Comparison of ENCODE assay signal across 31 cellular contexts in genomic region chr4:21858971-21859370, GRCh38.
DNase-seq lines count a peak whose midpoint lies in the region; ATAC-seq, FAIRE-seq and TF ChIP-seq lines count a peak whose summit lies in the region.
"Had no signal": no experiment of that assay in that cellular context is flagged by ENCODE, and none has a peak within 500 bp of the region (broad histone marks: within the 10 kb centered on the region; RNA-seq: fewer than 3 reads in every experiment).

No MANE protein-coding gene starts in this region.

- H3K14ac ChIP-seq in H1 (ENCODE audit: insufficient read length), result no peak overlapping the region
- no peak overlapping the region for H3K14ac ChIP-seq in mesenchymal stem cell (ENCODE audit: low read length in 2 of 2)

- no peak for TF ChIP-seq CTCF in H1 (IDR thresholded peaks at IDR 0.05; ENCODE audit: control extremely low read depth in 1 of 3, insufficient read depth in 1 of 3, low read depth in 1 of 3, low read length in 3 of 3)

- DNase-seq in EL, result peak; percentile 55
- DNase-seq in MG63, result peak; percentile 19
- DNase-seq in H1 (ENCODE audit: low read depth in 1 of 2, low spot score in 2 of 2), result no peak
- peak; percentile 62 for DNase-seq in mesenchymal stem cell
- no peak for DNase-seq in NCI-H446 (lab: John Stamatoyannopoulos, UW)
- no peak for DNase-seq in SHP77 (lab: John Stamatoyannopoulos, UW)
- no peak for DNase-seq in NCI-H2196 treated with DMSO at 0.1 percent for 48 hours (lab: John Stamatoyannopoulos, UW; ENCODE audit: unreplicated experiment)
- DNase-seq: ACHN; activated CD4-positive, alpha-beta memory T cell treated with anti-CD3 and anti-CD28 coated beads for 36 hours; activated CD8-positive, alpha-beta memory T cell treated with anti-CD3 and anti-CD28 coated beads, Interleukin-2, amount 50 U/mL, for 4 hours; activated naive CD4-positive, alpha-beta T cell treated with anti-CD3 and anti-CD28 coated beads for 36 hours; adrenal gland; DMS 273 treated with DMSO at 0.1 percent for 48 hours; foreskin keratinocyte; head of caudate nucleus; naive B cell; NCI-H1417 treated with DMSO at 0.1 percent for 48 hours; NCI-H2081 treated with DMSO at 0.1 percent for 48 hours; NCI-H345; PC-9; stomach; T-helper 17 cell had no signal

- no peak overlapping the region for H4K91ac ChIP-seq in H1 (replicated peaks; ENCODE audit: insufficient read length, low read length)
- H4K91ac ChIP-seq in mesenchymal stem cell (ENCODE audit: low read length), result no peak overlapping the region

- 0 out of 2 replicates have a peak overlapping the region, but pooled peaks have one; percentile 55 for H2BK20ac ChIP-seq in H1 (ENCODE audit: low read length)

- H3K79me1 ChIP-seq in H1 (ENCODE audit: low read depth, low read length) (no peaks in the 10 kb centered on the region), mesenchymal stem cell (replicated peaks; ENCODE audit: low read length, poor library complexity, severe bottlenecking) (no peaks in the 10 kb centered on the region)

- no peak for TF ChIP-seq POLR2A in H1 (IDR thresholded peaks at IDR 0.05; ENCODE audit: control extremely low read depth in 1 of 2, low read depth in 2 of 2, low read length in 2 of 2)

- H2AK5ac ChIP-seq in H1 (ENCODE audit: low read depth, low read length) (no peak overlapping the region), mesenchymal stem cell (ENCODE audit: low read length, severe bottlenecking) (no peak overlapping the region)

- no peak for FAIRE-seq in H1 (lab: Jason Lieb, UNC)
- FAIRE-seq: K562 had no signal

- H2AFZ ChIP-seq in H1 (ENCODE audit: low read length) (no peak overlapping the region), mesenchymal stem cell (ENCODE audit: low read depth, low read length) (no peak overlapping the region)
- H2AFZ ChIP-seq: PC-9 had no signal

- no peak overlapping the region for H4K5ac ChIP-seq in H1 (ENCODE audit: insufficient read length, low read depth, low read length)

- H3K27ac ChIP-seq in H1 (ENCODE audit: low read depth, low read length) (no peak overlapping the region), mesenchymal stem cell (ENCODE audit: low read length, poor library complexity, severe bottlenecking) (no peak overlapping the region)
- H3K27ac ChIP-seq: adrenal gland, BLaER1, foreskin keratinocyte, PC-9, prostate gland, stomach, vagina had no signal

- no peak overlapping the region for H3K18ac ChIP-seq in H1 (ENCODE audit: extremely low read depth, low read length)
- no peak overlapping the region for H3K18ac ChIP-seq in mesenchymal stem cell (ENCODE audit: low read depth in 1 of 2, low read length in 2 of 2)

- H3K9me3 ChIP-seq in MG63 (no peaks in the 10 kb centered on the region), H1 (ENCODE audit: insufficient read depth in 2 of 2, low read depth in 1 of 2, low read length in 1 of 2) (peaks cover 17% of the 10 kb centered on the region in 2 experiments), mesenchymal stem cell (ENCODE audit: control insufficient read depth, low read length) (no peaks in the 10 kb centered on the region)
- H3K9me3 ChIP-seq: adrenal gland, prostate gland, stomach, vagina had no signal

- no peaks in the 10 kb centered on the region for H3K36me3 ChIP-seq in MG63
- no peaks in the 10 kb centered on the region for H3K36me3 ChIP-seq in H1 (ENCODE audit: control insufficient read depth in 2 of 4, insufficient read depth in 4 of 4, low read length in 3 of 4)
- H3K36me3 ChIP-seq in mesenchymal stem cell (ENCODE audit: control insufficient read depth in 1 of 2, insufficient read depth in 2 of 2, low read depth in 1 of 2, low read length in 2 of 2), result no peaks in the 10 kb centered on the region
- H3K36me3 ChIP-seq: adrenal gland, BLaER1, prostate gland, stomach, vagina had no signal

- H3K27me3 ChIP-seq in MG63, result no peaks in the 10 kb centered on the region
- H3K27me3 ChIP-seq in H1 (replicated peaks in 1 of 4; ENCODE audit: control insufficient read depth in 3 of 4, extremely low read depth in 1 of 4, insufficient read depth in 3 of 4, low read length in 3 of 4), result peaks cover 0 to 1% (median 0%) of the 10 kb centered on the region in 4 experiments; a peak in 1 of 7 replicates
- no peaks in the 10 kb centered on the region for H3K27me3 ChIP-seq in mesenchymal stem cell (ENCODE audit: control insufficient read depth in 1 of 2, insufficient read depth in 1 of 2, low read length in 2 of 2)
- H3K27me3 ChIP-seq: adrenal gland, BLaER1, foreskin keratinocyte, stomach, vagina had no signal

- 97% methylated on average over 3 of the region's 3 CpGs; no CpG with 5 or more reads in 1 of the 2 experiments for WGBS in H1 (ENCODE audit: extremely low coverage in 1 of 2, insufficient coverage in 1 of 2, insufficient read length in 1 of 2, insufficient replicate concordance in 2 of 2, low coverage in 1 of 2, low lambda C conversion rate in 2 of 2, missing lambda C conversion rate in 1 of 2), 2 experiments
- 40% methylated on average over 3 of the region's 3 CpGs for WGBS in mesenchymal stem cell

- H3K4me3 ChIP-seq in MG63 (no peak overlapping the region), H1 (ENCODE audit: extremely low read depth in 1 of 4, insufficient read depth in 2 of 4, low read depth in 3 of 4, low read length in 4 of 4) (no peak overlapping the region), mesenchymal stem cell (ENCODE audit: insufficient read depth in 1 of 2, low read depth in 1 of 2, low read length in 2 of 2) (no peak overlapping the region)
- H3K4me3 ChIP-seq: adrenal gland, BLaER1, K562, PC-9, prostate gland, stomach, vagina had no signal

- TF ChIP-seq RAD21 in H1 (IDR thresholded peaks at IDR 0.05 in 1 of 2, conservative IDR thresholded peaks at IDR 0.05 in 1 of 2; ENCODE audit: low read depth in 2 of 2, low read length in 2 of 2), result no peak

- H2BK15ac ChIP-seq in H1 (ENCODE audit: low read length) (no peak overlapping the region), mesenchymal stem cell (ENCODE audit: low read depth, poor library complexity, severe bottlenecking) (no peak overlapping the region)

- CTCF ChIA-PET in H1 (lab: Charles Lee; ENCODE audit: partially characterized antibody), result interaction anchor here (1.2 kb wide), 1 partner anchor 89 kb away, joined by 3 read pairs; no protein-coding TSS in a partner anchor

- H2BK12ac ChIP-seq in H1 (ENCODE audit: low read depth, low read length) (no peak overlapping the region), mesenchymal stem cell (ENCODE audit: low read length in 2 of 2) (no peak overlapping the region)

- no peak overlapping the region for H3K23ac ChIP-seq in H1 (ENCODE audit: insufficient read length)
- no peak overlapping the region for H3K23ac ChIP-seq in mesenchymal stem cell (ENCODE audit: low read length in 2 of 2)

- TF ChIP-seq EP300 in H1 (IDR thresholded peaks at IDR 0.05; ENCODE audit: borderline replicate concordance in 1 of 2, low read depth in 2 of 2, low read length in 2 of 2), result no peak

- ATAC-seq in GM21529 (IDR thresholded peaks at IDR 0.05; ENCODE audit: unreplicated experiment), result no peak
- ATAC-seq: activated CD4-positive, CD25-positive, alpha-beta regulatory T cell treated with anti-CD3 and anti-CD28 coated beads, Interleukin-2, amount 50 U/mL, for 24 hours; foreskin keratinocyte; K562; Right ventricle myocardium inferior; sciatic nerve; SK-N-SH treated with all-trans-retinoic acid at 6 μM for 48 hours; T-helper 17 cell had no signal

- no peak overlapping the region for H3K9ac ChIP-seq in H1 (replicated peaks in 1 of 4; ENCODE audit: extremely low read depth in 1 of 4, low read depth in 3 of 4, low read length in 3 of 4)
- H3K9ac ChIP-seq in mesenchymal stem cell (ENCODE audit: low read length), result no peak overlapping the region
- H3K9ac ChIP-seq: BLaER1 had no signal

- H3K56ac ChIP-seq in H1 (replicated peaks; ENCODE audit: insufficient read length, low read depth, low read length), result no peak overlapping the region

- H3K4ac ChIP-seq in H1 (replicated peaks; ENCODE audit: insufficient read length, low read depth, low read length) (no peak overlapping the region), mesenchymal stem cell (ENCODE audit: low read depth in 1 of 2, low read length in 2 of 2) (no peak overlapping the region)

- H3K23me2 ChIP-seq in H1 (ENCODE audit: low read depth, low read length), result no peaks in the 10 kb centered on the region

- H2BK5ac ChIP-seq in H1 (ENCODE audit: low read depth, low read length) (no peak overlapping the region), mesenchymal stem cell (ENCODE audit: low read depth, low read length, poor library complexity, severe bottlenecking) (no peak overlapping the region)

- H3K4me2 ChIP-seq in H1 (ENCODE audit: insufficient read depth in 1 of 2, low read depth in 2 of 2, low read length in 2 of 2), result no peak overlapping the region
- H3K4me2 ChIP-seq in mesenchymal stem cell (ENCODE audit: low read length, poor library complexity, severe bottlenecking), result no peak overlapping the region
- H3K4me2 ChIP-seq: BLaER1, PC-9 had no signal

- POLR2A ChIA-PET in H1 (lab: Charles Lee; ENCODE audit: partially characterized antibody), result no interaction called here

- H3K79me2 ChIP-seq in H1 (ENCODE audit: control insufficient read depth in 1 of 2, insufficient read depth in 2 of 2, low read length in 2 of 2), result no peaks in the 10 kb centered on the region

- H4K20me1 ChIP-seq in H1 (replicated peaks in 1 of 2; ENCODE audit: control insufficient read depth in 1 of 2, insufficient read depth in 2 of 2, low read length in 2 of 2), result no peaks in the 10 kb centered on the region
- H4K20me1 ChIP-seq: BLaER1 had no signal

- H3K4me1 ChIP-seq in H1 (replicated peaks in 1 of 4; ENCODE audit: control insufficient read depth in 3 of 4, insufficient read depth in 4 of 4, low read length in 3 of 4) (no peaks in the 10 kb centered on the region), mesenchymal stem cell (ENCODE audit: control insufficient read depth, insufficient read depth, low read depth, low read length) (no peaks in the 10 kb centered on the region)
- H3K4me1 ChIP-seq: adrenal gland, BLaER1, foreskin keratinocyte, prostate gland, stomach, vagina had no signal

- no peak overlapping the region for H2BK120ac ChIP-seq in H1 (replicated peaks; ENCODE audit: low read depth, low read length)
- no peak overlapping the region for H2BK120ac ChIP-seq in mesenchymal stem cell (ENCODE audit: low read depth, low read length)

- H4K8ac ChIP-seq in H1 (ENCODE audit: extremely low read depth, insufficient read depth, low read length) (no peak overlapping the region), mesenchymal stem cell (ENCODE audit: low read length) (no peak overlapping the region)

TF ChIP-seq in H1, 55 proteins besides CTCF, POLR2A, EP300 and RAD21 (continues in another document):
- TF ChIP-seq POU5F1 (IDR thresholded peaks at IDR 0.05; ENCODE audit: low read depth, low read length) (no peak), CHD2 (IDR thresholded peaks at IDR 0.05; ENCODE audit: low read length) (no peak)

Comparison
In these comparisons a context has a peak if more than half of its experiments do, and no peak if none do; other contexts are left out.
1. DNase-seq: peak in EL (single experiment), MG63 (single experiment) and mesenchymal stem cell (single experiment); none in H1 (0 of 2), NCI-H446 (0 of 2), SHP77 (0 of 2) and NCI-H2196 treated with DMSO at 0.1 percent for 48 hours (single experiment).